In genomic region chr16:75464130-75464918, GRCh38 we compare ENCODE assay signal across 8 cellular contexts.
A peak's percentile ranks its signal among the peaks of the same experiment; 100 is the strongest.
DNase-seq lines count a peak whose midpoint lies in the region; ATAC-seq lines count a peak whose summit lies in the region.

TSS of gene TMEM170A (minus strand) at chr16:75464689. CDS start at chr16:75464600, 89 bp downstream.

- H3K27ac ChIP-seq in cingulate gyrus (ENCODE audit: low read depth, low read length): peak within 1 kb of the TSS; percentile 94

- DNase-seq in C1 segment of cervical spinal cord (lab: John Stamatoyannopoulos, UW) (peak; percentile 88 to 100 (median 98)), GM19240 (ENCODE audit: insufficient read length, low spot score) (peak; percentile 94), NCI-H524 treated with DMSO at 0.1 percent for 48 hours (lab: John Stamatoyannopoulos, UW) (peak; percentile 86), kidney tubule cell (ENCODE audit: low spot score) (peak; percentile 99)
- DNase-seq in activated CD4-positive, alpha-beta T cell treated with anti-CD3 and anti-CD28 coated beads for 4 hours: peak; percentile 97 to 98
- DNase-seq in stimulated activated CD4-positive, alpha-beta T cell treated with anti-CD3 and anti-CD28 coated beads, Interleukin-1b, Interleukin-23, amount 100 ng/mL, for 24 hours (ENCODE audit: low read depth in 4 of 4, low spot score in 1 of 4): peak; percentile 96 to 99 (median 99)

- peak; percentile 96 for ATAC-seq in HG03460 (IDR thresholded peaks at IDR 0.05; ENCODE audit: unreplicated experiment)

Comparison
In these comparisons a context has a peak if more than half of its experiments do, and no peak if none do; other contexts are left out.
1. Peak in every context shown above with its lines: DNase-seq, ATAC-seq and H3K27ac ChIP-seq.